8 cellular contexts compared by ENCODE assay signal in genomic region chr2:190179754-190180312, GRCh38.
A peak's percentile ranks its signal among the peaks of the same experiment; 100 is the strongest.
DNase-seq lines count a peak whose midpoint lies in the region; ATAC-seq and TF ChIP-seq lines count a peak whose summit lies in the region.

No MANE protein-coding gene starts in this region.

- H3K79me2 ChIP-seq in ACC112 (ENCODE audit: control insufficient read depth, insufficient read depth, low read length, unreplicated experiment): no peaks in the 10 kb centered on the region

- H3K27me3 Mint-ChIP-seq in brain: no peaks in the 10 kb centered on the region

- no peak for TF ChIP-seq POLR2A in uterus (IDR thresholded peaks at IDR 0.05)

- WGBS in mesodermal cell (ENCODE audit: insufficient coverage in 2 of 2), 2 experiments: 41 to 42% methylated on average over 10 to 11 of the region's 13 CpGs

- H3K27ac ChIP-seq in ACC112 (ENCODE audit: low read depth, low read length) (no peak overlapping the region), mesodermal cell (ENCODE audit: low read depth, low read length, severe bottlenecking) (no peak overlapping the region), uterus (peak overlapping the region; percentile 79 to 91)

- H3K9me3 ChIP-seq in mesodermal cell (ENCODE audit: control insufficient read depth, low read length): no peaks in the 10 kb centered on the region
- H3K9me3 ChIP-seq in uterus: no peaks in the 10 kb centered on the region

- H3K36me3 ChIP-seq in ACC112 (ENCODE audit: insufficient read depth, low read length) (no peaks in the 10 kb centered on the region), mesodermal cell (ENCODE audit: control insufficient read depth, insufficient read depth, low read length) (no peaks in the 10 kb centered on the region), uterus (no peaks in the 10 kb centered on the region)

- intact Hi-C loops in uterus (cut with DNase I; ENCODE audit: low total_unique reads): loop anchor here (5.0 kb wide), 1 partner anchor 393 kb away; no protein-coding TSS in a partner anchor

- peak overlapping the region in 4 of 5 experiments; percentile 16 to 88 (median 68) for H3K27ac Mint-ChIP-seq in brain

- H2AFZ ChIP-seq in ACC112 (ENCODE audit: low read length, unreplicated experiment): peak overlapping the region; percentile 33

- no peaks in the 10 kb centered on the region for H3K9me3 Mint-ChIP-seq in brain

- no peak for ATAC-seq in HG03135 (IDR thresholded peaks at IDR 0.05; ENCODE audit: unreplicated experiment)

- peak; percentile 46 for DNase-seq in GM20000 (ENCODE audit: low spot score)
- no peak for DNase-seq in uterus
- no peak for DNase-seq in 8988T
- DNase-seq in NAMALWA (ENCODE audit: low spot score): no peak

- H3K4me3 Mint-ChIP-seq in brain: peak overlapping the region; percentile 73 to 87 (median 82)

- no peaks in the 10 kb centered on the region for H3K36me3 Mint-ChIP-seq in brain

- H3K4me1 ChIP-seq in ACC112 (ENCODE audit: control insufficient read depth, insufficient read depth, low read length, unreplicated experiment) (no peaks in the 10 kb centered on the region), mesodermal cell (ENCODE audit: control insufficient read depth, insufficient read depth, low read length, poor library complexity, severe bottlenecking) (no peaks in the 10 kb centered on the region), uterus (no peaks in the 10 kb centered on the region)

- no peak for TF ChIP-seq CTCF in GM20000 (IDR thresholded peaks at IDR 0.05; ENCODE audit: extremely low read depth, missing control alignments)
- TF ChIP-seq CTCF in brain (conservative IDR thresholded peaks at IDR 0.05): no peak
- TF ChIP-seq CTCF in uterus (IDR thresholded peaks at IDR 0.05): no peak

- H3K27me3 ChIP-seq in ACC112 (ENCODE audit: insufficient read depth, low read length): no peaks in the 10 kb centered on the region
- H3K27me3 ChIP-seq in uterus: no peaks in the 10 kb centered on the region

- H3K4me1 Mint-ChIP-seq in brain: peaks cover 15% of the 10 kb centered on the region

- peak overlapping the region; percentile 83 for H3K4me3 ChIP-seq in ACC112 (ENCODE audit: low read depth, low read length)
- H3K4me3 ChIP-seq in mesodermal cell (ENCODE audit: extremely low read depth, insufficient read depth, low read length, poor library complexity, severe bottlenecking): peak overlapping the region; percentile 60
- H3K4me3 ChIP-seq in uterus: peak overlapping the region; percentile 37 to 60

Comparison
In these comparisons a context has a peak if more than half of its experiments do, and no peak if none do; other contexts are left out.
1. H3K27ac ChIP-seq: peak in uterus (2 of 2); none in ACC112 (single experiment) and mesodermal cell (single experiment).
2. Peak in every context shown above with its lines, with median percentiles within 50 percentile points of each other: H3K4me3 ChIP-seq.